ENCODE assay signal across 26 cellular contexts in genomic region chrX:10479508-10479907, GRCh38.
"Had no signal": no experiment of that assay in that cellular context is flagged by ENCODE, and none has a peak within 500 bp of the region (broad histone marks: within the 10 kb centered on the region; RNA-seq: fewer than 3 reads in every experiment).

No MANE protein-coding gene starts in this region.

- H3K27ac ChIP-seq: colonic mucosa, coronary artery, dorsolateral prefrontal cortex, epithelial cell of prostate, esophagus muscularis mucosa, esophagus squamous epithelium, foreskin keratinocyte, gastrocnemius medialis, gastroesophageal sphincter, heart left ventricle, heart right ventricle had no signal

- H3K4me1 ChIP-seq: colonic mucosa, esophagus muscularis mucosa, gastrocnemius medialis, gastroesophageal sphincter had no signal

- H3K36me3 ChIP-seq: colonic mucosa, esophagus muscularis mucosa, gastrocnemius medialis, gastroesophageal sphincter had no signal

- ATAC-seq: effector memory CD8-positive, alpha-beta T cell; foreskin keratinocyte; gastrocnemius medialis; gastroesophageal sphincter; heart left ventricle; heart right ventricle had no signal

- H3K4me3 ChIP-seq: colonic mucosa, coronary artery, dorsolateral prefrontal cortex, esophagus muscularis mucosa, esophagus squamous epithelium, gastrocnemius medialis, gastroesophageal sphincter, heart left ventricle, heart right ventricle had no signal

- DNase-seq: colonic mucosa; cortex of kidney; dermis blood vessel endothelial cell; dorsolateral prefrontal cortex; effector CD4-positive, alpha-beta T cell; effector CD8-positive, alpha-beta T cell; effector memory CD4-positive, alpha-beta T cell; effector memory CD8-positive, alpha-beta T cell; endodermal cell; erythroblast; esophagus squamous epithelium; foreskin fibroblast; foreskin keratinocyte; foreskin melanocyte; gastrocnemius medialis; glutamatergic neuron; head of caudate nucleus; heart left ventricle; heart right ventricle had no signal

- H3K9me3 ChIP-seq: colonic mucosa, esophagus muscularis mucosa, esophagus squamous epithelium, gastrocnemius medialis, gastroesophageal sphincter, heart left ventricle, heart right ventricle had no signal

- FAIRE-seq: endometrium, endothelial cell of umbilical vein, frontal cortex had no signal

- H3K27me3 ChIP-seq: colonic mucosa, esophagus muscularis mucosa, esophagus squamous epithelium, foreskin keratinocyte, gastrocnemius medialis, gastroesophageal sphincter, heart left ventricle, heart right ventricle had no signal
